In the genomic region with DNA sequence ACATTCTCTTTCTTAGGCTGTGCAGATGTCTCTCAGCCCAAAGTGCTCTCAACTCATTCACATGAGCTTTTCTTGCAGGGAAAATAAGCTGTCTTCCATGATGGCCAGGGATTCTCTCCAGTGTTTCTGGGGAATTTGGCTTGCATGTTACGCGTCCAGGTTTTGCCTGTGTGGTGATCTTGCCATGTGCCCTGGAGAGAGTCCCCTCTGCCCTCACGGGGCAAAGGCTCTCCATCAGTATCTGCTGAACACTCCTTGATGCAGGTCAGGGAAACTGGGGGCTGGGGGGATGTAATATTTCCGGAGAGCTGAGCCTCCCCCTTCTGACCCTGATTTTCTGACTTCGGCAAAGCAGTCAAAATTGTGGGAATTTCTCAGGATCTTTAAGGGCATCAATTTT, we compare ENCODE assay signal across 31 cellular contexts.
"Had no signal": no experiment of that assay in that cellular context is flagged by ENCODE, and none has a peak within 500 bp of the region (broad histone marks: within the 10 kb centered on the region; RNA-seq: fewer than 3 reads in every experiment).

No MANE protein-coding gene starts in this region.

- H3K36me3 ChIP-seq: brain microvascular endothelial cell, Peyer's patch had no signal

- H3K27me3 ChIP-seq: brain microvascular endothelial cell, Peyer's patch had no signal

- H3K4me1 ChIP-seq: Peyer's patch had no signal

- H3K9ac ChIP-seq: KMS-11 had no signal

- H3K4me3 ChIP-seq: Peyer's patch had no signal

- DNase-seq: activated B cell treated with CpG ODN at 0.5 μM for 24 hours; activated CD4-positive, alpha-beta T cell treated with anti-CD3 and anti-CD28 coated beads for 4 hours; activated CD4-positive, alpha-beta T cell treated with anti-CD3 and anti-CD28 coated beads, Interleukin-2, amount 50 U/mL, for 1 hour; activated CD4-positive, CD25-positive, alpha-beta regulatory T cell treated with anti-CD3 and anti-CD28 coated beads, Interleukin-2, amount 50 U/mL, for 72 hours; activated CD8-positive, alpha-beta T cell treated with anti-CD3 and anti-CD28 coated beads for 36 hours; activated naive CD4-positive, alpha-beta T cell treated with anti-CD3 and anti-CD28 coated beads, Interleukin-2, amount 10 ng/mL, durations not matched to agents 7 days and 5 days; activated naive CD8-positive, alpha-beta T cell treated with anti-CD3 and anti-CD28 coated beads, Interleukin-2, amount 50 U/mL, for 24 hours; activated T-cell treated with anti-CD3 and anti-CD28 coated beads for 4 hours; activated T-cell treated with anti-CD3 and anti-CD28 coated beads, Interleukin-2, amount 50 U/mL, for 4 hours; aorta; MM.1S; MV-4-11; NCI-H1092; NCI-H1436 treated with DMSO at 0.1 percent for 48 hours; NCI-H1694 treated with DMSO at 0.1 percent for 48 hours; NCI-H2029; NCI-H345; NCI-H526; NCI-H748 treated with DMSO at 0.1 percent for 48 hours; NK-92 treated with Interleukin-12 subunit alpha and Interleukin-12 subunit beta, amount 100 ng/mL, for 24 hours; PC-3; RPMI8226; SHP77 treated with DMSO at 0.1 percent for 48 hours; SW 1271; T-helper 1 cell; T-helper 2 cell; T-helper 9 cell had no signal

- H3K9me3 ChIP-seq: Peyer's patch had no signal

- H3K27ac ChIP-seq: brain microvascular endothelial cell, KMS-11, Peyer's patch, VCaP had no signal

- H3K4me2 ChIP-seq: KMS-11 had no signal
